In the genomic region with DNA sequence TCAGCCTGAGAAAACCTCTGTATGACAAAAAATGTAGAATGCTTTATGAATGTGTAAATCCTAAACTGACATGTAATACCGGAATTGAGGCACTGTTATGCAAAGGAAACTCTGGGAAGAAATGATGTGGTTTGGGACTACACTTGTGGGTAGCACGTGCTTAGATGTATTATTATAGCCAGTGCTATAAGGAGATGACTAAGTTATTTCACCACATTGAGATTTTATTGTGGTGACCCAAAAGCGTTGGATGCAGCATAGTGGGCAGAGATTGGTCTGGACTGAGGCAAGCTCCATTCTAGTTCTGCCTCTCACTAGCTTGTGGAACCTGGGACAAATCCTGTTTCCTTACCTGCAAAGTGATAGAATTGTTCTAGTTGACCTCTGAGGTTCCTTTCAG, we compare ENCODE assay signal across 15 cellular contexts.
DNase-seq lines count a peak whose midpoint lies in the region; ATAC-seq and TF ChIP-seq lines count a peak whose summit lies in the region.
"Had no signal": no experiment of that assay in that cellular context is flagged by ENCODE, and none has a peak within 500 bp of the region (broad histone marks: within the 10 kb centered on the region; RNA-seq: fewer than 3 reads in every experiment).

No MANE protein-coding gene starts in this region.

- intact Hi-C loops in mucosa of descending colon (cut with DNase I, micrococcal nuclease) = no loop called here

- no peaks in the 10 kb centered on the region for H3K36me3 ChIP-seq in mucosa of descending colon (ENCODE audit: low read depth)
- H3K36me3 ChIP-seq: lower lobe of right lung, pancreas had no signal

- TF ChIP-seq CTCF in choroid plexus epithelial cell (conservative IDR thresholded peaks at IDR 0.05; ENCODE audit: low read depth, low read length) = no peak
- no peak for TF ChIP-seq CTCF in mucosa of descending colon (IDR thresholded peaks at IDR 0.05)

- H3K27ac Mint-ChIP-seq in activated T-cell treated with anti-CD3 and anti-CD28 coated beads, Interleukin-2, amount 50 U/mL, for 72 hours = no peak overlapping the region
- H3K27ac Mint-ChIP-seq: effector memory CD8-positive, alpha-beta T cell; T-helper 17 cell had no signal

- peak; percentile 7 to 11 for DNase-seq in activated T-cell treated with anti-CD3 and anti-CD28 coated beads, Interleukin-2, amount 50 U/mL, for 72 hours
- DNase-seq in activated T-cell treated with anti-CD3 and anti-CD28 coated beads, Interleukin-2, amount 50 U/mL, for 1 hour = no peak
- peak; percentile 90 for DNase-seq in M059J (ENCODE audit: low read depth)
- peak; percentile 71 for DNase-seq in choroid plexus epithelial cell (ENCODE audit: low read depth)
- DNase-seq in skeletal muscle cell (ENCODE audit: low read depth) = peak; percentile 68
- no peak for DNase-seq in NCI-H82 treated with DMSO at 0.1 percent for 48 hours (lab: John Stamatoyannopoulos, UW; ENCODE audit: unreplicated experiment)
- DNase-seq in mucosa of descending colon = no peak
- DNase-seq in SW480 (ENCODE audit: low spot score) = no peak
- DNase-seq: amygdala; effector memory CD8-positive, alpha-beta T cell; hypothalamus; lower lobe of right lung; pancreas; T-helper 17 cell had no signal

- no peaks in the 10 kb centered on the region for H3K36me3 Mint-ChIP-seq in activated T-cell treated with anti-CD3 and anti-CD28 coated beads, Interleukin-2, amount 50 U/mL, for 72 hours (ENCODE audit: insufficient read depth in 2 of 2)

- no peaks in the 10 kb centered on the region for H3K9me3 Mint-ChIP-seq in activated T-cell treated with anti-CD3 and anti-CD28 coated beads, Interleukin-2, amount 50 U/mL, for 72 hours
- H3K9me3 Mint-ChIP-seq: effector memory CD8-positive, alpha-beta T cell had no signal

- peaks cover 50% of the 10 kb centered on the region for H3K27me3 Mint-ChIP-seq in activated T-cell treated with anti-CD3 and anti-CD28 coated beads, Interleukin-2, amount 50 U/mL, for 72 hours (ENCODE audit: low read depth)

- H3K4me3 ChIP-seq in choroid plexus epithelial cell (ENCODE audit: low read depth, low read length) = no peak overlapping the region
- H3K4me3 ChIP-seq in skeletal muscle cell (ENCODE audit: low read depth, low read length) = no peak overlapping the region
- no peak overlapping the region for H3K4me3 ChIP-seq in mucosa of descending colon
- H3K4me3 ChIP-seq: lower lobe of right lung, pancreas, PC-9 had no signal

- ATAC-seq in activated T-cell treated with anti-CD3 and anti-CD28 coated beads, Interleukin-2, amount 50 U/mL, for 72 hours (replicated peaks in 1 of 2) = peak; percentile 85 to 90
- no peak for ATAC-seq in mucosa of descending colon
- ATAC-seq: effector memory CD8-positive, alpha-beta T cell; lower lobe of right lung; pancreas; T-helper 17 cell had no signal

- no peaks in the 10 kb centered on the region for H3K9me3 ChIP-seq in mucosa of descending colon
- H3K9me3 ChIP-seq: lower lobe of right lung, pancreas had no signal

- peaks cover 6% of the 10 kb centered on the region for H3K4me1 Mint-ChIP-seq in activated T-cell treated with anti-CD3 and anti-CD28 coated beads, Interleukin-2, amount 50 U/mL, for 72 hours (ENCODE audit: low read depth)

- no peaks in the 10 kb centered on the region for H3K4me1 ChIP-seq in mucosa of descending colon (ENCODE audit: low read depth)
- H3K4me1 ChIP-seq: lower lobe of right lung, pancreas had no signal

- no peak overlapping the region for H3K4me3 Mint-ChIP-seq in activated T-cell treated with anti-CD3 and anti-CD28 coated beads, Interleukin-2, amount 50 U/mL, for 72 hours
- H3K4me3 Mint-ChIP-seq: effector memory CD8-positive, alpha-beta T cell; T-helper 17 cell had no signal

Comparison
In these comparisons a context has a peak if more than half of its experiments do, and no peak if none do; other contexts are left out.
1. DNase-seq: peak in activated T-cell treated with anti-CD3 and anti-CD28 coated beads, Interleukin-2, amount 50 U/mL, for 72 hours (2 of 2), M059J (single experiment), choroid plexus epithelial cell (single experiment) and skeletal muscle cell (single experiment); none in activated T-cell treated with anti-CD3 and anti-CD28 coated beads, Interleukin-2, amount 50 U/mL, for 1 hour (single experiment), NCI-H82 treated with DMSO at 0.1 percent for 48 hours (single experiment), mucosa of descending colon (0 of 3) and SW480 (single experiment).